In genomic region chr18:11695736-11696135, GRCh38 we compare ENCODE assay signal across 28 cellular contexts. TPM values are rescaled to one million over a fixed set of nuclear protein-coding genes. Genes with fewer than 3 reads are reported as not detected.
"Had no signal": no experiment of that assay in that cellular context is flagged by ENCODE, and none has a peak within 500 bp of the region (broad histone marks: within the 10 kb centered on the region; RNA-seq: fewer than 3 reads in every experiment).

No MANE protein-coding gene starts in this region.

- H3K9me3 Mint-ChIP-seq: activated CD4-positive, alpha-beta memory T cell treated with anti-CD3 and anti-CD28 coated beads for 36 hours; activated CD4-positive, alpha-beta T cell treated with anti-CD3 and anti-CD28 coated beads, Interleukin-2, amount 10 ng/mL, durations not matched to agents 24 days and 14 days; activated naive CD4-positive, alpha-beta T cell treated with anti-CD3 and anti-CD28 coated beads, Interleukin-2, amount 10 ng/mL, durations not matched to agents 7 days and 5 days; activated naive CD4-positive, alpha-beta T cell treated with anti-CD3 and anti-CD28 coated beads, Interleukin-2, amount 50 U/mL, for 72 hours; activated naive CD8-positive, alpha-beta T cell treated with anti-CD3 and anti-CD28 coated beads, Interleukin-2, amount 10 ng/mL, durations not matched to agents 7 days and 5 days; activated T-cell treated with anti-CD3 and anti-CD28 coated beads, Interleukin-2, amount 50 U/mL, for 72 hours; brain; effector memory CD8-positive, alpha-beta T cell had no signal

- H3K27ac Mint-ChIP-seq: activated CD4-positive, alpha-beta memory T cell treated with anti-CD3 and anti-CD28 coated beads for 36 hours; activated CD4-positive, alpha-beta T cell treated with anti-CD3 and anti-CD28 coated beads for 36 hours; activated CD4-positive, alpha-beta T cell treated with anti-CD3 and anti-CD28 coated beads, Interleukin-2, amount 10 ng/mL, durations not matched to agents 24 days and 14 days; activated CD8-positive, alpha-beta memory T cell treated with anti-CD3 and anti-CD28 coated beads, Interleukin-2, amount 10 ng/mL, durations not matched to agents 7 days and 5 days; activated CD8-positive, alpha-beta T cell treated with anti-CD3 and anti-CD28 coated beads, Interleukin-2, amount 10 ng/mL, durations not matched to agents 7 days and 5 days; activated naive CD4-positive, alpha-beta T cell treated with anti-CD3 and anti-CD28 coated beads, Interleukin-2, amount 10 ng/mL, durations not matched to agents 7 days and 5 days; activated naive CD4-positive, alpha-beta T cell treated with anti-CD3 and anti-CD28 coated beads, Interleukin-2, amount 50 U/mL, for 72 hours; activated naive CD8-positive, alpha-beta T cell treated with anti-CD3 and anti-CD28 coated beads, Interleukin-2, amount 10 ng/mL, durations not matched to agents 7 days and 5 days; activated T-cell treated with anti-CD3 and anti-CD28 coated beads, Interleukin-2, amount 50 U/mL, for 72 hours; effector memory CD8-positive, alpha-beta T cell had no signal

- H3K27me3 Mint-ChIP-seq: brain had no signal

- H3K36me3 Mint-ChIP-seq: activated CD4-positive, alpha-beta memory T cell treated with anti-CD3 and anti-CD28 coated beads for 36 hours; activated CD8-positive, alpha-beta memory T cell treated with anti-CD3 and anti-CD28 coated beads, Interleukin-2, amount 10 ng/mL, durations not matched to agents 7 days and 5 days; activated naive CD4-positive, alpha-beta T cell treated with anti-CD3 and anti-CD28 coated beads, Interleukin-2, amount 10 ng/mL, durations not matched to agents 7 days and 5 days; activated naive CD4-positive, alpha-beta T cell treated with anti-CD3 and anti-CD28 coated beads, Interleukin-2, amount 50 U/mL, for 72 hours; activated naive CD8-positive, alpha-beta T cell treated with anti-CD3 and anti-CD28 coated beads, Interleukin-2, amount 10 ng/mL, durations not matched to agents 7 days and 5 days; brain had no signal

- H3K9me3 ChIP-seq: ascending aorta, esophagus muscularis mucosa, gastrocnemius medialis, heart right ventricle had no signal

- H3K4me1 Mint-ChIP-seq: activated CD4-positive, alpha-beta T cell treated with anti-CD3 and anti-CD28 coated beads for 36 hours; activated CD4-positive, alpha-beta T cell treated with anti-CD3 and anti-CD28 coated beads, Interleukin-2, amount 10 ng/mL, durations not matched to agents 24 days and 14 days; activated CD8-positive, alpha-beta memory T cell treated with anti-CD3 and anti-CD28 coated beads, Interleukin-2, amount 10 ng/mL, durations not matched to agents 7 days and 5 days; activated naive CD4-positive, alpha-beta T cell treated with anti-CD3 and anti-CD28 coated beads, Interleukin-2, amount 10 ng/mL, durations not matched to agents 7 days and 5 days; activated naive CD8-positive, alpha-beta T cell treated with anti-CD3 and anti-CD28 coated beads, Interleukin-2, amount 10 ng/mL, durations not matched to agents 7 days and 5 days had no signal

- DNase-seq: activated CD4-positive, alpha-beta memory T cell treated with anti-CD3 and anti-CD28 coated beads for 36 hours; activated CD4-positive, alpha-beta T cell treated with anti-CD3 and anti-CD28 coated beads for 36 hours; activated CD4-positive, alpha-beta T cell treated with anti-CD3 and anti-CD28 coated beads, Interleukin-2, amount 10 ng/mL, durations not matched to agents 24 days and 14 days; activated CD4-positive, CD25-positive, alpha-beta regulatory T cell; activated CD4-positive, CD25-positive, alpha-beta regulatory T cell treated with anti-CD3 and anti-CD28 coated beads, Interleukin-2, amount 50 U/mL, for 72 hours; activated CD8-positive, alpha-beta memory T cell treated with anti-CD3 and anti-CD28 coated beads, Interleukin-2, amount 50 U/mL, for 4 hours; activated CD8-positive, alpha-beta T cell treated with anti-CD3 and anti-CD28 coated beads, Interleukin-2, amount 10 ng/mL, durations not matched to agents 7 days and 5 days; activated gamma-delta T cell; activated naive CD4-positive, alpha-beta T cell; activated naive CD4-positive, alpha-beta T cell treated with anti-CD3 and anti-CD28 coated beads, Interleukin-2, amount 10 ng/mL, durations not matched to agents 7 days and 5 days; activated naive CD8-positive, alpha-beta T cell treated with anti-CD3 and anti-CD28 coated beads, Interleukin-2, amount 10 ng/mL, durations not matched to agents 7 days and 5 days; activated T-cell treated with anti-CD3 and anti-CD28 coated beads, Interleukin-2, amount 50 U/mL, for 1 hour; activated T-cell treated with anti-CD3 and anti-CD28 coated beads, Interleukin-2, amount 50 U/mL, for 72 hours; caudate nucleus; cortex of kidney; dermis blood vessel endothelial cell; effector CD4-positive, alpha-beta T cell; effector memory CD8-positive, alpha-beta T cell; gastrocnemius medialis; heart right ventricle; T-helper 2 cell had no signal

- H3K4me1 ChIP-seq: ascending aorta, esophagus muscularis mucosa, foreskin keratinocyte, gastrocnemius medialis, heart right ventricle had no signal

- H3K27me3 ChIP-seq: ascending aorta, esophagus muscularis mucosa had no signal

- H3K27ac ChIP-seq: ascending aorta, esophagus muscularis mucosa, foreskin keratinocyte, gastrocnemius medialis, heart right ventricle had no signal

- H3K4me3 ChIP-seq: ascending aorta, esophagus muscularis mucosa, gastrocnemius medialis, heart right ventricle had no signal

- FAIRE-seq: colon had no signal

- H3K4me3 Mint-ChIP-seq: activated CD4-positive, alpha-beta memory T cell treated with anti-CD3 and anti-CD28 coated beads for 36 hours; activated CD4-positive, alpha-beta T cell treated with anti-CD3 and anti-CD28 coated beads for 36 hours; activated CD4-positive, alpha-beta T cell treated with anti-CD3 and anti-CD28 coated beads, Interleukin-2, amount 10 ng/mL, durations not matched to agents 24 days and 14 days; activated CD8-positive, alpha-beta memory T cell treated with anti-CD3 and anti-CD28 coated beads, Interleukin-2, amount 10 ng/mL, durations not matched to agents 7 days and 5 days; activated CD8-positive, alpha-beta T cell treated with anti-CD3 and anti-CD28 coated beads, Interleukin-2, amount 10 ng/mL, durations not matched to agents 7 days and 5 days; activated naive CD4-positive, alpha-beta T cell treated with anti-CD3 and anti-CD28 coated beads, Interleukin-2, amount 10 ng/mL, durations not matched to agents 7 days and 5 days; activated naive CD8-positive, alpha-beta T cell treated with anti-CD3 and anti-CD28 coated beads, Interleukin-2, amount 10 ng/mL, durations not matched to agents 7 days and 5 days; activated T-cell treated with anti-CD3 and anti-CD28 coated beads, Interleukin-2, amount 50 U/mL, for 72 hours; brain; effector memory CD8-positive, alpha-beta T cell had no signal

- ATAC-seq: activated CD4-positive, alpha-beta T cell treated with anti-CD3 and anti-CD28 coated beads for 36 hours; activated CD8-positive, alpha-beta memory T cell treated with anti-CD3 and anti-CD28 coated beads, Interleukin-2, amount 10 ng/mL, durations not matched to agents 7 days and 5 days; activated CD8-positive, alpha-beta T cell treated with anti-CD3 and anti-CD28 coated beads, Interleukin-2, amount 10 ng/mL, durations not matched to agents 7 days and 5 days; activated naive CD4-positive, alpha-beta T cell treated with anti-CD3 and anti-CD28 coated beads, Interleukin-2, amount 50 U/mL, for 72 hours; activated T-cell treated with anti-CD3 and anti-CD28 coated beads, Interleukin-2, amount 50 U/mL, for 72 hours; effector memory CD8-positive, alpha-beta T cell; foreskin keratinocyte; gastrocnemius medialis; heart right ventricle had no signal

- H3K36me3 ChIP-seq: ascending aorta, esophagus muscularis mucosa, gastrocnemius medialis, heart right ventricle had no signal

RNA-seq across cellular contexts. Expression of gene GNAL, which starts 6.7 kb away (rescaled TPM):
- total RNA-seq: activated CD8-positive, alpha-beta T cell treated with anti-CD3 and anti-CD28 coated beads, Interleukin-2, amount 10 ng/mL, durations not matched to agents 7 days and 5 days had no signal
